Comparison of ENCODE assay signal across 25 cellular contexts in the genomic region with DNA sequence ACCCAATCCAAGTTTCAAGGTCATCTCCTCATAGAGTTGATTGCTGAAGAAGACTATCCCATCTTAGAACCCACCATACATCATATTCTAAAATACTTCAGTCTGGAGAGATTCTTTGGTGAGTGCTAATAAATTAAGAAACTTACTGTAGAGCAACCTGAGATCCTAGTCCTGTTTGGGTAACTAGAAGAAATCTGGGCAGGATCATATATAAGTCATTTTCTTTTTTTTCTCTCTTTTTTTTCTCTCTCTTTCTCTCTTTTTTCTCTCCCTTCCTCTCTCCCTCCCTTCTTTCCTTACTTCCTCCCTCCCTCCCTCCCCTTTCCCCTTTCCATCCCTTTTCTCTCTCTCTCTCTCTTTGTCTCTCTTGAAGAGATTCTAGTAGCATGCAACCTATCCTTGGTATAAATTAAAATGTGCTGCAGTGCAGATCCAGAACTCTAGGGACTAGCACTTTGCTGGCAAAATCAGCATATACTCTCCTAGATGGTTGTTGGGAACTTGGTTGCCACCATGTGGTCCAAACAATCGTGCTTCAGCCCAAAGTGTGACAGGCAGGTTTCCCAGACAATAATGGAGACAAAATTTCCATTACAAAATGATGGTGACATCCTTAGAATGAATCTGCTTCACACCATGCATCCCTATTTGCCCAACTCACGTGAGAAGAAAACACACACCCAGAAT.
"Had no signal": no experiment of that assay in that cellular context is flagged by ENCODE, and none has a peak within 500 bp of the region (broad histone marks: within the 10 kb centered on the region; RNA-seq: fewer than 3 reads in every experiment).

No MANE protein-coding gene starts in this region.

- DNase-seq: cortex of kidney; dorsolateral prefrontal cortex; effector CD8-positive, alpha-beta T cell; gastrocnemius medialis; heart right ventricle; hypothalamus; kidney; left colon; left ventricle myocardium superior; mesenchymal stem cell; naive B cell; occipital lobe; pancreas; right cardiac atrium; stimulated activated CD4-positive, alpha-beta T cell treated with anti-CD3 and anti-CD28 coated beads, Interleukin-2, amount 100 ng/mL, for 48 hours; stimulated activated naive CD4-positive, alpha-beta T cell treated with Interleukin-2 at 50 U/mL for 16 hours; thyroid gland; uterus had no signal

- H3K4me1 Mint-ChIP-seq: naive B cell, nephron had no signal

- ATAC-seq: gastrocnemius medialis, heart right ventricle, left colon, left ventricle myocardium superior, pancreas, right cardiac atrium had no signal

- H3K27me3 ChIP-seq: dorsolateral prefrontal cortex, esophagus muscularis mucosa, gastrocnemius medialis, heart right ventricle, pancreas, thyroid gland, uterus had no signal

- H3K36me3 ChIP-seq: esophagus muscularis mucosa, gastrocnemius medialis, heart right ventricle, pancreas, thyroid gland, uterus had no signal

- H3K27ac ChIP-seq: epithelial cell of prostate, esophagus muscularis mucosa, gastrocnemius medialis, heart right ventricle, pancreas, thyroid gland, uterus had no signal

- H3K4me3 Mint-ChIP-seq: naive B cell, nephron, type B pancreatic cell had no signal

- H3K27me3 Mint-ChIP-seq: naive B cell, progenitor cell of endocrine pancreas, type B pancreatic cell had no signal

- H3K4me1 ChIP-seq: esophagus muscularis mucosa, gastrocnemius medialis, heart right ventricle, pancreas, thyroid gland, uterus had no signal

- H3K36me3 Mint-ChIP-seq: naive B cell, type B pancreatic cell had no signal

- H3K27ac Mint-ChIP-seq: naive B cell, nephron, progenitor cell of endocrine pancreas, type B pancreatic cell had no signal

- H3K4me3 ChIP-seq: dorsolateral prefrontal cortex, esophagus muscularis mucosa, gastrocnemius medialis, heart right ventricle, lung, pancreas, smooth muscle cell, thyroid gland, uterus had no signal

- H3K4me2 ChIP-seq: smooth muscle cell had no signal

- H3K9me3 ChIP-seq: gastrocnemius medialis, pancreas, thyroid gland, uterus had no signal
